Comparison of ENCODE assay signal across 37 cellular contexts in the genomic region with DNA sequence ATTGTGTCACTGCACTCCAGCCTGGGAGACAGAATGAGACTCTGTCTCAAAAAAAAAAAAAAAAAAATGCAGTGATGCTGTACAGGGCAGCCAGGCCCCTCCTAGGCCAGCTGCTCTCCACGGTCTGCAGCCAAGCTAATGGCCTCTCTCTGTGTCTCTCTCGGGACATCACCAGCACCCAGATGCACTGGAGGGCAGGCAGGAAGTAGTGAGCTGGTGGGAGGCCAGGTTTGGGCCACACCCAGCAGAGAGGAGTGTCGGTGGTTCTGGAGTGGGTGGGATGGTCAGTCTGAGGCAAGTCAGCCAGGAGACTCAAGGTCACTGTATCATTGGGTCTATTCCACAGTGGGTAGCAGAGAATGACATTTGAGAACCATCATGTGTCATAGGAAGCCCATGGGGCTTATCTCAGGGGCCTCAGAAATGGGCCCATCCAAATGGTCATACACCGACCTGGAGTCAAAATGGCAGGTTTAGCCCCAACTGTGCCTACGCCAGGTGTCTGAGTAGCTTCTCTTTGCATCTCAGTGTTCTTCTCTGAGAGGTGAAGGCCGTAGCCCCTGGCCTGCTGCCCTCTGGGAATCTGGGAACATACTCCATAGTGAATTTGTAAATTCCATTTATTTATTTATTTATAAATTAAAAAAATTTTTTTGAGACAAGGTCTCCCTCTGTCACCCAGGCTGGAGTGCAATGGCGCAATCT. TPM values are rescaled to one million over a fixed set of nuclear protein-coding genes. Genes with fewer than 3 reads are reported as not detected.
"Had no signal": no experiment of that assay in that cellular context is flagged by ENCODE, and none has a peak within 500 bp of the region (broad histone marks: within the 10 kb centered on the region; RNA-seq: fewer than 3 reads in every experiment).

No MANE protein-coding gene starts in this region.

- H3K27me3 ChIP-seq: ascending aorta, brain microvascular endothelial cell, hepatocyte, pancreas, sigmoid colon, uterus had no signal

- H3K9me3 Mint-ChIP-seq: activated naive CD4-positive, alpha-beta T cell treated with anti-CD3 and anti-CD28 coated beads for 36 hours; activated naive CD8-positive, alpha-beta T cell treated with anti-CD3 and anti-CD28 coated beads for 36 hours; activated T-helper 1 cell treated with anti-CD3 and anti-CD28 coated beads, Interleukin-12 subunit alpha, Interleukin-12 subunit beta, Interleukin-2, Interleukin-4 antibody, amounts not matched to agents 30 ng/mL and 10 ng/mL and 1 ng/mL, durations not matched to agents 14 hours and 24 hours and 36 hours; memory B cell; naive thymus-derived CD4-positive, alpha-beta T cell; stimulated activated effector memory CD8-positive, alpha-beta T cell treated with anti-CD3 and anti-CD28 coated beads, Interleukin-12 subunit alpha, Interleukin-12 subunit beta, amount 100 ng/mL, for 72 hours; stimulated activated naive CD8-positive, alpha-beta T cell treated with anti-CD3 and anti-CD28 coated beads, Interleukin-15, amount 100 ng/mL, for 72 hours; type B pancreatic cell had no signal

- H3K79me2 ChIP-seq: hepatocyte had no signal

- H3K4me2 ChIP-seq: hepatocyte had no signal

- H3K4me1 ChIP-seq: ascending aorta, gastroesophageal sphincter, prostate gland, sigmoid colon, uterus had no signal

- H3K27ac Mint-ChIP-seq: activated naive CD4-positive, alpha-beta T cell treated with anti-CD3 and anti-CD28 coated beads for 36 hours; activated naive CD8-positive, alpha-beta T cell treated with anti-CD3 and anti-CD28 coated beads for 36 hours; activated T-helper 1 cell treated with anti-CD3 and anti-CD28 coated beads, Interleukin-12 subunit alpha, Interleukin-12 subunit beta, Interleukin-2, Interleukin-4 antibody, amounts not matched to agents 30 ng/mL and 10 ng/mL and 1 ng/mL, durations not matched to agents 14 hours and 24 hours and 36 hours; memory B cell; naive thymus-derived CD4-positive, alpha-beta T cell; stimulated activated effector memory CD8-positive, alpha-beta T cell treated with anti-CD3 and anti-CD28 coated beads, Interleukin-12 subunit alpha, Interleukin-12 subunit beta, amount 100 ng/mL, for 72 hours; type B pancreatic cell had no signal

- H3K4me3 ChIP-seq: ascending aorta, gastroesophageal sphincter, hepatocyte, pancreas, prostate gland, sigmoid colon, uterus had no signal

- H3K36me3 Mint-ChIP-seq: activated naive CD8-positive, alpha-beta T cell treated with anti-CD3 and anti-CD28 coated beads for 36 hours; memory B cell; naive thymus-derived CD4-positive, alpha-beta T cell; stimulated activated effector memory CD8-positive, alpha-beta T cell treated with anti-CD3 and anti-CD28 coated beads, Interleukin-12 subunit alpha, Interleukin-12 subunit beta, amount 100 ng/mL, for 72 hours; type B pancreatic cell had no signal

- H2AFZ ChIP-seq: hepatocyte had no signal

- H3K4me3 Mint-ChIP-seq: activated naive CD4-positive, alpha-beta T cell treated with anti-CD3 and anti-CD28 coated beads for 36 hours; activated naive CD8-positive, alpha-beta T cell treated with anti-CD3 and anti-CD28 coated beads for 36 hours; activated T-helper 1 cell treated with anti-CD3 and anti-CD28 coated beads, Interleukin-12 subunit alpha, Interleukin-12 subunit beta, Interleukin-2, Interleukin-4 antibody, amounts not matched to agents 30 ng/mL and 10 ng/mL and 1 ng/mL, durations not matched to agents 14 hours and 24 hours and 36 hours; memory B cell; naive thymus-derived CD4-positive, alpha-beta T cell; stimulated activated effector memory CD8-positive, alpha-beta T cell treated with anti-CD3 and anti-CD28 coated beads, Interleukin-12 subunit alpha, Interleukin-12 subunit beta, amount 100 ng/mL, for 72 hours; stimulated activated naive CD8-positive, alpha-beta T cell treated with anti-CD3 and anti-CD28 coated beads, Interleukin-15, amount 100 ng/mL, for 72 hours; type B pancreatic cell had no signal

- DNase-seq: activated CD4-positive, alpha-beta T cell treated with anti-CD3 and anti-CD28 coated beads for 48 hours; activated CD4-positive, alpha-beta T cell treated with anti-CD3 and anti-CD28 coated beads, Interleukin-2, amount 50 U/mL, for 48 hours; activated CD8-positive, alpha-beta memory T cell treated with anti-CD3 and anti-CD28 coated beads, Interleukin-2, amount 50 U/mL, for 4 hours; activated effector memory CD4-positive, alpha-beta T cell treated with anti-CD3 and anti-CD28 coated beads, Interleukin-2, amount 50 U/mL, for 16 hours; activated naive CD4-positive, alpha-beta T cell treated with anti-CD3 and anti-CD28 coated beads for 36 hours; activated naive CD8-positive, alpha-beta T cell treated with anti-CD3 and anti-CD28 coated beads for 36 hours; activated T-cell treated with anti-CD3 and anti-CD28 coated beads, Interleukin-2, amount 50 U/mL, for 1 hour; brain microvascular endothelial cell; caudate nucleus; cortex of kidney; left colon; midbrain; naive thymus-derived CD4-positive, alpha-beta T cell; retina; sigmoid colon; small intestine; stimulated activated CD4-positive, alpha-beta T cell treated with anti-CD3 and anti-CD28 coated beads, Interleukin-4, amount 100 ng/mL, for 24 hours; stimulated activated naive CD8-positive, alpha-beta T cell treated with anti-CD3 and anti-CD28 coated beads, Interleukin-15, amount 100 ng/mL, for 72 hours; substantia nigra; uterus; WERI-Rb-1 had no signal

- H3K27me3 Mint-ChIP-seq: activated naive CD8-positive, alpha-beta T cell treated with anti-CD3 and anti-CD28 coated beads for 36 hours; memory B cell; naive thymus-derived CD4-positive, alpha-beta T cell; stimulated activated naive CD8-positive, alpha-beta T cell treated with anti-CD3 and anti-CD28 coated beads, Interleukin-15, amount 100 ng/mL, for 72 hours had no signal

- H3K9me3 ChIP-seq: ascending aorta, gastroesophageal sphincter, pancreas, prostate gland, sigmoid colon, uterus had no signal

- H3K36me3 ChIP-seq: ascending aorta, brain microvascular endothelial cell, gastroesophageal sphincter, pancreas, prostate gland, sigmoid colon, uterus, WERI-Rb-1 had no signal

- H3K27ac ChIP-seq: ascending aorta, brain microvascular endothelial cell, gastroesophageal sphincter, hepatocyte, pancreas, prostate gland, sigmoid colon, uterus, WERI-Rb-1 had no signal

RNA-seq across cellular contexts. Expression of a gene that starts 22.7 kb away (rescaled TPM):
- total RNA-seq: activated CD8-positive, alpha-beta memory T cell treated with anti-CD3 and anti-CD28 coated beads for 36 hours; activated naive CD4-positive, alpha-beta T cell treated with anti-CD3 and anti-CD28 coated beads for 36 hours; activated naive CD8-positive, alpha-beta T cell treated with anti-CD3 and anti-CD28 coated beads for 36 hours; activated T-helper 1 cell treated with anti-CD3 and anti-CD28 coated beads, Interleukin-12 subunit alpha, Interleukin-12 subunit beta, Interleukin-2, Interleukin-4 antibody, amounts not matched to agents 30 ng/mL and 10 ng/mL and 1 ng/mL, durations not matched to agents 14 hours and 24 hours and 36 hours; chondrocyte; endothelial cell of umbilical vein; fibroblast of lung; fibroblast of villous mesenchyme; left colon; naive thymus-derived CD4-positive, alpha-beta T cell; sigmoid colon had no signal
- polyA plus RNA-seq: endothelial cell of umbilical vein; fibroblast of lung; keratinocyte; naive thymus-derived CD4-positive, alpha-beta T cell; neural cell; pancreas had no signal

RNA-seq across cellular contexts. Expression of a gene that starts 55.6 kb away (rescaled TPM):
- total RNA-seq: activated naive CD4-positive, alpha-beta T cell treated with anti-CD3 and anti-CD28 coated beads for 36 hours; ascending aorta had no signal
